In the genomic region with DNA sequence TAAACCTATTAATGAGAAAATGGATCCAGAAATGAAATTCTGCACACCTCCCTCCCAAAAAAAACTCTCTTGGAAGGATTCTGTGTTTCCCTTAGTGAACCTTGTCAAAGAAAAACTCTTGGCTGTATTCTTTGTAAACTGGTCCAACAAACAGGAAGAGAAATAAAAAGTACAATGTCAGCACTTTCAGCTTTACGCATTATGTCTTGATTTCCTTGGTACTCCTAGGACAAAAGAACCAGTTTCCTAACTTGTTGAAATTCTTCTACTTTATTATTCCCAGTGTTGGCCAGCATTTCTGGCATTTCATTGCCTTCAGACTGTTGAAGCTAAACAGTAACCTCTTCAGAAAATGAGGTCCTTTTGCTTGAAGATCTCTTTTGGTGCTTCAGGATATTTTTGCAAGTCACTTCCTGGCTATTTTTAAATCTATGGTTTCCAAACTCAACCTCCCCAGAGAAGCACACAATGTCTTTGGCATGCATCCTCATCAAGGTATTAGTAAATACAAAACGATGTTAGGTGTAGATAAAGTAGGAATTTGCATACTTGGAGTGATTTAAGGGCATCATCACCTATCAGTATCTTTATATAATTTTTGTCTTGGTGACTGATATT, we compare ENCODE assay signal across 1 cellular context.
TF ChIP-seq lines count a peak whose summit lies in the region.

No MANE protein-coding gene starts in this region.

TF ChIP-seq in K562, 482 proteins besides CTCF, POLR2A, EP300 and RAD21 (continued from another document):
- TF ChIP-seq NCOA6 (IDR thresholded peaks at IDR 0.05) = no peak
- peak; percentile 69 for TF ChIP-seq MAFG (tag; conservative IDR thresholded peaks at IDR 0.05)
- TF ChIP-seq ZNF316 (IDR thresholded peaks at IDR 0.05) = peak; percentile 62; the same call in 1 of the 2 replicates
- peak; percentile 73 for TF ChIP-seq MAFF (IDR thresholded peaks at IDR 0.05; ENCODE audit: low read length)
- TF ChIP-seq, protein P1, sequence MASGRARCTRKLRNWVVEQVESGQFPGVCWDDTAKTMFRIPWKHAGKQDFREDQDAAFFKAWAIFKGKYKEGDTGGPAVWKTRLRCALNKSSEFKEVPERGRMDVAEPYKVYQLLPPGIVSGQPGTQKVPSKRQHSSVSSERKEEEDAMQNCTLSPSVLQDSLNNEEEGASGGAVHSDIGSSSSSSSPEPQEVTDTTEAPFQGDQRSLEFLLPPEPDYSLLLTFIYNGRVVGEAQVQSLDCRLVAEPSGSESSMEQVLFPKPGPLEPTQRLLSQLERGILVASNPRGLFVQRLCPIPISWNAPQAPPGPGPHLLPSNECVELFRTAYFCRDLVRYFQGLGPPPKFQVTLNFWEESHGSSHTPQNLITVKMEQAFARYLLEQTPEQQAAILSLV (tag; IDR thresholded peaks at IDR 0.05) = no peak
- TF ChIP-seq, protein P2, sequence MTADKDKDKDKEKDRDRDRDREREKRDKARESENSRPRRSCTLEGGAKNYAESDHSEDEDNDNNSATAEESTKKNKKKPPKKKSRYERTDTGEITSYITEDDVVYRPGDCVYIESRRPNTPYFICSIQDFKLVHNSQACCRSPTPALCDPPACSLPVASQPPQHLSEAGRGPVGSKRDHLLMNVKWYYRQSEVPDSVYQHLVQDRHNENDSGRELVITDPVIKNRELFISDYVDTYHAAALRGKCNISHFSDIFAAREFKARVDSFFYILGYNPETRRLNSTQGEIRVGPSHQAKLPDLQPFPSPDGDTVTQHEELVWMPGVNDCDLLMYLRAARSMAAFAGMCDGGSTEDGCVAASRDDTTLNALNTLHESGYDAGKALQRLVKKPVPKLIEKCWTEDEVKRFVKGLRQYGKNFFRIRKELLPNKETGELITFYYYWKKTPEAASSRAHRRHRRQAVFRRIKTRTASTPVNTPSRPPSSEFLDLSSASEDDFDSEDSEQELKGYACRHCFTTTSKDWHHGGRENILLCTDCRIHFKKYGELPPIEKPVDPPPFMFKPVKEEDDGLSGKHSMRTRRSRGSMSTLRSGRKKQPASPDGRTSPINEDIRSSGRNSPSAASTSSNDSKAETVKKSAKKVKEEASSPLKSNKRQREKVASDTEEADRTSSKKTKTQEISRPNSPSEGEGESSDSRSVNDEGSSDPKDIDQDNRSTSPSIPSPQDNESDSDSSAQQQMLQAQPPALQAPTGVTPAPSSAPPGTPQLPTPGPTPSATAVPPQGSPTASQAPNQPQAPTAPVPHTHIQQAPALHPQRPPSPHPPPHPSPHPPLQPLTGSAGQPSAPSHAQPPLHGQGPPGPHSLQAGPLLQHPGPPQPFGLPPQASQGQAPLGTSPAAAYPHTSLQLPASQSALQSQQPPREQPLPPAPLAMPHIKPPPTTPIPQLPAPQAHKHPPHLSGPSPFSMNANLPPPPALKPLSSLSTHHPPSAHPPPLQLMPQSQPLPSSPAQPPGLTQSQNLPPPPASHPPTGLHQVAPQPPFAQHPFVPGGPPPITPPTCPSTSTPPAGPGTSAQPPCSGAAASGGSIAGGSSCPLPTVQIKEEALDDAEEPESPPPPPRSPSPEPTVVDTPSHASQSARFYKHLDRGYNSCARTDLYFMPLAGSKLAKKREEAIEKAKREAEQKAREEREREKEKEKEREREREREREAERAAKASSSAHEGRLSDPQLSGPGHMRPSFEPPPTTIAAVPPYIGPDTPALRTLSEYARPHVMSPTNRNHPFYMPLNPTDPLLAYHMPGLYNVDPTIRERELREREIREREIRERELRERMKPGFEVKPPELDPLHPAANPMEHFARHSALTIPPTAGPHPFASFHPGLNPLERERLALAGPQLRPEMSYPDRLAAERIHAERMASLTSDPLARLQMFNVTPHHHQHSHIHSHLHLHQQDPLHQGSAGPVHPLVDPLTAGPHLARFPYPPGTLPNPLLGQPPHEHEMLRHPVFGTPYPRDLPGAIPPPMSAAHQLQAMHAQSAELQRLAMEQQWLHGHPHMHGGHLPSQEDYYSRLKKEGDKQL (CRISPR knock-in tag; IDR thresholded peaks at IDR 0.05; ENCODE audit: borderline replicate concordance) = no peak
